In the genomic region with DNA sequence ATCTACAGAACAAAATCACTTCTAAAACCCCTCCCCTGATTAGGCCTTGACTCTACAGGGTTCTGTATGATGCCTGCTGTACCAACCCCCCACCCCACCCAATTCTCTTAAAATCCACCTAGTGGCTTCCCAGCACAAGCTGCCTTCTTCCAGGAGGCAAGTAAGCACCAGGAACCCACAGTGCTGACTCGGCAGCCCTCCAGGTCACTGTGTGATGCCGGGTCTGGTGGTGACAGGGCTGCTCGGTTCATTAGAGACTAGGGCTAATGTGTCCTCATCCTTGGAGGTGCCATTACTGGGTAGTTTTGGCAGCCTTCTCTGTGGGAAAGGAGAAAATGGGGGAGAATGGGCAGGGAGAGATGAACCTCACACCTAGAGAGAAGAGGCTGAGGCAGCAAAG, we compare ENCODE assay signal across 28 cellular contexts.
"Had no signal": no experiment of that assay in that cellular context is flagged by ENCODE, and none has a peak within 500 bp of the region (broad histone marks: within the 10 kb centered on the region; RNA-seq: fewer than 3 reads in every experiment).

No MANE protein-coding gene starts in this region.

- H3K4me1 Mint-ChIP-seq: activated CD4-positive, alpha-beta T cell treated with anti-CD3 and anti-CD28 coated beads for 36 hours; activated CD4-positive, alpha-beta T cell treated with anti-CD3 and anti-CD28 coated beads, Interleukin-2, amount 10 ng/mL, durations not matched to agents 24 days and 14 days; activated T-helper 17 cell treated with anti-CD3 and anti-CD28 coated beads, Interleukin-2, amount 50 U/mL, for 72 hours; central memory CD8-positive, alpha-beta T cell; T-helper 17 cell had no signal

- H3K27ac Mint-ChIP-seq: activated CD4-positive, alpha-beta memory T cell treated with anti-CD3 and anti-CD28 coated beads for 36 hours; activated CD4-positive, alpha-beta T cell treated with anti-CD3 and anti-CD28 coated beads for 36 hours; activated CD4-positive, alpha-beta T cell treated with anti-CD3 and anti-CD28 coated beads, Interleukin-2, amount 10 ng/mL, durations not matched to agents 24 days and 14 days; activated CD8-positive, alpha-beta T cell treated with anti-CD3 and anti-CD28 coated beads, Interleukin-2, amount 10 ng/mL, durations not matched to agents 7 days and 5 days; activated naive CD8-positive, alpha-beta T cell; activated T-helper 17 cell treated with anti-CD3 and anti-CD28 coated beads, Interleukin-2, amount 50 U/mL, for 72 hours; effector memory CD8-positive, alpha-beta T cell; T-helper 17 cell; T-helper 2 cell treated with Interferon-gamma antibody and Interleukin-4, amounts not matched to agents 5 μg/mL and 100 μg/mL, for 36 hours had no signal

- H3K36me3 Mint-ChIP-seq: activated CD4-positive, alpha-beta memory T cell treated with anti-CD3 and anti-CD28 coated beads for 36 hours; activated naive CD8-positive, alpha-beta T cell had no signal

- DNase-seq: activated CD4-positive, alpha-beta memory T cell treated with anti-CD3 and anti-CD28 coated beads for 36 hours; activated CD4-positive, alpha-beta T cell treated with anti-CD3 and anti-CD28 coated beads for 36 hours; activated CD4-positive, alpha-beta T cell treated with anti-CD3 and anti-CD28 coated beads, Interleukin-2, amount 10 ng/mL, durations not matched to agents 24 days and 14 days; activated CD4-positive, CD25-positive, alpha-beta regulatory T cell; activated CD4-positive, CD25-positive, alpha-beta regulatory T cell treated with anti-CD3 and anti-CD28 coated beads, Interleukin-2, amount 50 U/mL, for 72 hours; activated effector memory CD4-positive, alpha-beta T cell treated with Interleukin-2 at 50 U/mL for 16 hours; activated gamma-delta T cell treated with Interleukin-2 at 50 U/mL for 16 hours; activated naive CD4-positive, alpha-beta T cell treated with anti-CD3 and anti-CD28 coated beads, Interleukin-2, amount 50 U/mL, for 16 hours; activated naive CD4-positive, alpha-beta T cell treated with Interleukin-2 at 50 U/mL for 16 hours; activated T-cell treated with anti-CD3 and anti-CD28 coated beads for 4 hours; activated T-cell treated with anti-CD3 and anti-CD28 coated beads, Interleukin-2, amount 50 U/mL, for 4 hours; amniotic stem cell; anterior cingulate cortex; brain microvascular endothelial cell; cortex of kidney; dermis blood vessel endothelial cell; effector CD4-positive, alpha-beta T cell; effector memory CD8-positive, alpha-beta T cell; foreskin fibroblast; T-helper 1 cell; T-helper 17 cell; T1000 had no signal

- H3K27me3 Mint-ChIP-seq: activated naive CD8-positive, alpha-beta T cell had no signal

- H3K4me3 Mint-ChIP-seq: activated CD4-positive, alpha-beta memory T cell treated with anti-CD3 and anti-CD28 coated beads for 36 hours; activated CD4-positive, alpha-beta T cell treated with anti-CD3 and anti-CD28 coated beads for 36 hours; activated CD4-positive, alpha-beta T cell treated with anti-CD3 and anti-CD28 coated beads, Interleukin-2, amount 10 ng/mL, durations not matched to agents 24 days and 14 days; activated CD8-positive, alpha-beta T cell treated with anti-CD3 and anti-CD28 coated beads, Interleukin-2, amount 10 ng/mL, durations not matched to agents 7 days and 5 days; activated naive CD8-positive, alpha-beta T cell; activated T-cell treated with anti-CD3 and anti-CD28 coated beads, Interleukin-2, amount 50 U/mL, for 4 hours; activated T-helper 17 cell treated with anti-CD3 and anti-CD28 coated beads, Interleukin-2, amount 50 U/mL, for 72 hours; central memory CD8-positive, alpha-beta T cell; effector memory CD8-positive, alpha-beta T cell; T-helper 17 cell; T-helper 2 cell treated with Interferon-gamma antibody and Interleukin-4, amounts not matched to agents 5 μg/mL and 100 μg/mL, for 36 hours had no signal

- ATAC-seq: activated CD4-positive, alpha-beta T cell treated with anti-CD3 and anti-CD28 coated beads for 36 hours; activated CD8-positive, alpha-beta T cell treated with anti-CD3 and anti-CD28 coated beads, Interleukin-2, amount 10 ng/mL, durations not matched to agents 7 days and 5 days; activated T-cell treated with anti-CD3 and anti-CD28 coated beads, Interleukin-2, amount 50 U/mL, for 4 hours; activated T-helper 17 cell treated with anti-CD3 and anti-CD28 coated beads, Interleukin-2, amount 50 U/mL, for 72 hours; effector memory CD8-positive, alpha-beta T cell; T-helper 17 cell had no signal

- H3K9me3 Mint-ChIP-seq: activated CD4-positive, alpha-beta memory T cell treated with anti-CD3 and anti-CD28 coated beads for 36 hours; activated CD4-positive, alpha-beta T cell treated with anti-CD3 and anti-CD28 coated beads, Interleukin-2, amount 10 ng/mL, durations not matched to agents 24 days and 14 days; activated T-cell treated with anti-CD3 and anti-CD28 coated beads, Interleukin-2, amount 50 U/mL, for 4 hours; activated T-helper 17 cell treated with anti-CD3 and anti-CD28 coated beads, Interleukin-2, amount 50 U/mL, for 72 hours; central memory CD8-positive, alpha-beta T cell; effector memory CD8-positive, alpha-beta T cell; T-helper 2 cell treated with Interferon-gamma antibody and Interleukin-4, amounts not matched to agents 5 μg/mL and 100 μg/mL, for 36 hours had no signal

- H3K27ac ChIP-seq: brain microvascular endothelial cell, epithelial cell of prostate had no signal

- H3K27me3 ChIP-seq: brain microvascular endothelial cell had no signal

- H3K36me3 ChIP-seq: brain microvascular endothelial cell had no signal
